In the genomic region with DNA sequence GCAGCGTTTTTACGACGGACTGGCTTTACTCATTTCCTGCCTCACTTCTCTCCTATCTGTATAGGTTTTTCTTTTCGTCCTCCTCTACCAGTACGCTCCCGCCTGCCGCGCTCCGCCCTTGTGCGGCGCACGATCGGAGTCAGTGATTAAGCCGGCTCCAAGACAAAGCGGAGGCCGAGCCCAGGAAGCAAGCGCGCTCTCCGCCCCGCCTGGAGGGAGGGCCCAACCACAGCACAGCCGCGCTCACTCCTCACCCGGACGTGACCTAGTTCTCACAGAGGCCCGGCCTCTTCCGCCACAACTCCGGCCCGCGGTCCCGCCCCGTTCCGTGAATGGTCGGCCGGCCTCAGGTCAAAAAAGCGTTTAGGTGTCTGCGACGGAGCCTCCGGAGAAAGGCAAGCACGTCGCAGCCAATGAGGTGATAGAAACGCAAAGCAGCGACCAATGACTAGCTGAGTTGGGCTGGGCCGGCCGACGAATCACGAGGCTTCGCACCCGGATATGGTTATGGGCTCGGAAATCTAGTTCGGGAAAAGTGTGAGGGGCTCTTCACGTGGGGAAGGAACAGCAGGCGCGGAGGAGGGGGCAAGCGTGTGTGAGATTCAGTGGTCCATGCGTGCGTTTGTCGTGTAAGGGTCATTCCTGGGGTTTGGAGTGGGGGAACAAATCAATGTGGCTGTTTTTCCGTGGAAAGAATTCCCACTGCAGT, we compare ENCODE assay signal across 1 cellular context.
A peak's percentile ranks its signal among the peaks of the same experiment; 100 is the strongest.
TF ChIP-seq lines count a peak whose summit lies in the region.

A gene with protein sequence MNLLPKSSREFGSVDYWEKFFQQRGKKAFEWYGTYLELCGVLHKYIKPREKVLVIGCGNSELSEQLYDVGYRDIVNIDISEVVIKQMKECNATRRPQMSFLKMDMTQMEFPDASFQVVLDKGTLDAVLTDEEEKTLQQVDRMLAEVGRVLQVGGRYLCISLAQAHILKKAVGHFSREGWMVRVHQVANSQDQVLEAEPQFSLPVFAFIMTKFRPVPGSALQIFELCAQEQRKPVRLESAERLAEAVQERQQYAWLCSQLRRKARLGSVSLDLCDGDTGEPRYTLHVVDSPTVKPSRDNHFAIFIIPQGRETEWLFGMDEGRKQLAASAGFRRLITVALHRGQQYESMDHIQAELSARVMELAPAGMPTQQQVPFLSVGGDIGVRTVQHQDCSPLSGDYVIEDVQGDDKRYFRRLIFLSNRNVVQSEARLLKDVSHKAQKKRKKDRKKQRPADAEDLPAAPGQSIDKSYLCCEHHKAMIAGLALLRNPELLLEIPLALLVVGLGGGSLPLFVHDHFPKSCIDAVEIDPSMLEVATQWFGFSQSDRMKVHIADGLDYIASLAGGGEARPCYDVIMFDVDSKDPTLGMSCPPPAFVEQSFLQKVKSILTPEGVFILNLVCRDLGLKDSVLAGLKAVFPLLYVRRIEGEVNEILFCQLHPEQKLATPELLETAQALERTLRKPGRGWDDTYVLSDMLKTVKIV (plus strand): TSS at position 494 of the 709 bp plus-strand sequence. CDS start 308 bp downstream, outside the sequence.

TF ChIP-seq in HepG2, 621 proteins besides CTCF, POLR2A, EP300 and RAD21 (continued from another document and continues in another):
- TF ChIP-seq ZNF263 (CRISPR knock-in tag; IDR thresholded peaks at IDR 0.05) (no peak), NR0B2 (CRISPR knock-in tag; IDR thresholded peaks at IDR 0.05) (peak; percentile 52; the same call in 1 of the 2 replicates), ZNF788 (CRISPR knock-in tag; IDR thresholded peaks at IDR 0.05; ENCODE audit: borderline replicate concordance) (peak; percentile 85; the same call in 1 of the 2 replicates), AHR (CRISPR knock-in tag; IDR thresholded peaks at IDR 0.05) (no peak), ELF1 (CRISPR knock-in tag; IDR thresholded peaks at IDR 0.05) (peak; percentile 96), BHLHE40 (IDR thresholded peaks at IDR 0.05; ENCODE audit: low read length) (no peak; the same call in 1 of the 2 replicates), KLF13 (CRISPR knock-in tag; IDR thresholded peaks at IDR 0.05) (no peak), ZBTB7A (CRISPR knock-in tag; IDR thresholded peaks at IDR 0.05) (peak; percentile 61; the same call in 1 of the 2 replicates), ZFP62 (CRISPR knock-in tag; IDR thresholded peaks at IDR 0.05) (no peak), NFKB2 (CRISPR knock-in tag; IDR thresholded peaks at IDR 0.05; ENCODE audit: borderline replicate concordance) (no peak), FOXA1 (IDR thresholded peaks at IDR 0.05) (no peak), FOXA1 (CRISPR knock-in tag; IDR thresholded peaks at IDR 0.05) (no peak), MXD4 (CRISPR knock-in tag; IDR thresholded peaks at IDR 0.05) (no peak; the same call in 1 of the 2 replicates), PTBP1 (IDR thresholded peaks at IDR 0.05; ENCODE audit: low read depth, low read length, poor library complexity, severe bottlenecking) (no peak), ZNF253 (CRISPR knock-in tag; IDR thresholded peaks at IDR 0.05; ENCODE audit: borderline replicate concordance) (no peak), GZF1 (CRISPR knock-in tag; IDR thresholded peaks at IDR 0.05) (no peak; the same call in 1 of the 2 replicates), HINFP (CRISPR knock-in tag; IDR thresholded peaks at IDR 0.05; ENCODE audit: low read depth) (no peak), ZNF550 (CRISPR knock-in tag; IDR thresholded peaks at IDR 0.05; ENCODE audit: borderline replicate concordance) (no peak; the same call in 1 of the 2 replicates), ZSCAN12 (CRISPR knock-in tag; IDR thresholded peaks at IDR 0.05) (no peak), ZSCAN20 (CRISPR knock-in tag; IDR thresholded peaks at IDR 0.05; ENCODE audit: borderline replicate concordance) (no peak), ZNF749 (CRISPR knock-in tag; IDR thresholded peaks at IDR 0.05; ENCODE audit: borderline replicate concordance) (no peak; the same call in 1 of the 2 replicates), SKI (IDR thresholded peaks at IDR 0.05; ENCODE audit: partially characterized antibody) (no peak), NFE2 (CRISPR knock-in tag; IDR thresholded peaks at IDR 0.05) (no peak), ASH2L (IDR thresholded peaks at IDR 0.05; ENCODE audit: insufficient read length, low read depth, low read length) (peak; percentile 84), POLR2AphosphoS2 (IDR thresholded peaks at IDR 0.05; ENCODE audit: low read depth, low read length) (no peak), CREB3 (CRISPR knock-in tag; IDR thresholded peaks at IDR 0.05) (no peak), ZNF766 (CRISPR knock-in tag; IDR thresholded peaks at IDR 0.05; ENCODE audit: borderline replicate concordance) (0 out of 2 replicates have a peak, but pooled peaks have one; percentile 25), KLF11 (CRISPR knock-in tag; IDR thresholded peaks at IDR 0.05) (no peak), ATAD3A (CRISPR knock-in tag; IDR thresholded peaks at IDR 0.05) (no peak)
- TF ChIP-seq, protein P1, sequence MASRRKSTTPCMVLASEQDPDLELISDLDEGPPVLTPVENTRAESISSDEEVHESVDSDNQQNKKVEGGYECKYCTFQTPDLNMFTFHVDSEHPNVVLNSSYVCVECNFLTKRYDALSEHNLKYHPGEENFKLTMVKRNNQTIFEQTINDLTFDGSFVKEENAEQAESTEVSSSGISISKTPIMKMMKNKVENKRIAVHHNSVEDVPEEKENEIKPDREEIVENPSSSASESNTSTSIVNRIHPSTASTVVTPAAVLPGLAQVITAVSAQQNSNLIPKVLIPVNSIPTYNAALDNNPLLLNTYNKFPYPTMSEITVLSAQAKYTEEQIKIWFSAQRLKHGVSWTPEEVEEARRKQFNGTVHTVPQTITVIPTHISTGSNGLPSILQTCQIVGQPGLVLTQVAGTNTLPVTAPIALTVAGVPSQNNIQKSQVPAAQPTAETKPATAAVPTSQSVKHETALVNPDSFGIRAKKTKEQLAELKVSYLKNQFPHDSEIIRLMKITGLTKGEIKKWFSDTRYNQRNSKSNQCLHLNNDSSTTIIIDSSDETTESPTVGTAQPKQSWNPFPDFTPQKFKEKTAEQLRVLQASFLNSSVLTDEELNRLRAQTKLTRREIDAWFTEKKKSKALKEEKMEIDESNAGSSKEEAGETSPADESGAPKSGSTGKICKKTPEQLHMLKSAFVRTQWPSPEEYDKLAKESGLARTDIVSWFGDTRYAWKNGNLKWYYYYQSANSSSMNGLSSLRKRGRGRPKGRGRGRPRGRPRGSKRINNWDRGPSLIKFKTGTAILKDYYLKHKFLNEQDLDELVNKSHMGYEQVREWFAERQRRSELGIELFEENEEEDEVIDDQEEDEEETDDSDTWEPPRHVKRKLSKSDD (CRISPR knock-in tag; IDR thresholded peaks at IDR 0.05; ENCODE audit: low read depth): no peak
- TF ChIP-seq, protein P2, sequence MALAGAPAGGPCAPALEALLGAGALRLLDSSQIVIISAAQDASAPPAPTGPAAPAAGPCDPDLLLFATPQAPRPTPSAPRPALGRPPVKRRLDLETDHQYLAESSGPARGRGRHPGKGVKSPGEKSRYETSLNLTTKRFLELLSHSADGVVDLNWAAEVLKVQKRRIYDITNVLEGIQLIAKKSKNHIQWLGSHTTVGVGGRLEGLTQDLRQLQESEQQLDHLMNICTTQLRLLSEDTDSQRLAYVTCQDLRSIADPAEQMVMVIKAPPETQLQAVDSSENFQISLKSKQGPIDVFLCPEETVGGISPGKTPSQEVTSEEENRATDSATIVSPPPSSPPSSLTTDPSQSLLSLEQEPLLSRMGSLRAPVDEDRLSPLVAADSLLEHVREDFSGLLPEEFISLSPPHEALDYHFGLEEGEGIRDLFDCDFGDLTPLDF (CRISPR knock-in tag; IDR thresholded peaks at IDR 0.05): peak; percentile 66; the same call in 1 of the 2 replicates
- TF ChIP-seq, protein P3, sequence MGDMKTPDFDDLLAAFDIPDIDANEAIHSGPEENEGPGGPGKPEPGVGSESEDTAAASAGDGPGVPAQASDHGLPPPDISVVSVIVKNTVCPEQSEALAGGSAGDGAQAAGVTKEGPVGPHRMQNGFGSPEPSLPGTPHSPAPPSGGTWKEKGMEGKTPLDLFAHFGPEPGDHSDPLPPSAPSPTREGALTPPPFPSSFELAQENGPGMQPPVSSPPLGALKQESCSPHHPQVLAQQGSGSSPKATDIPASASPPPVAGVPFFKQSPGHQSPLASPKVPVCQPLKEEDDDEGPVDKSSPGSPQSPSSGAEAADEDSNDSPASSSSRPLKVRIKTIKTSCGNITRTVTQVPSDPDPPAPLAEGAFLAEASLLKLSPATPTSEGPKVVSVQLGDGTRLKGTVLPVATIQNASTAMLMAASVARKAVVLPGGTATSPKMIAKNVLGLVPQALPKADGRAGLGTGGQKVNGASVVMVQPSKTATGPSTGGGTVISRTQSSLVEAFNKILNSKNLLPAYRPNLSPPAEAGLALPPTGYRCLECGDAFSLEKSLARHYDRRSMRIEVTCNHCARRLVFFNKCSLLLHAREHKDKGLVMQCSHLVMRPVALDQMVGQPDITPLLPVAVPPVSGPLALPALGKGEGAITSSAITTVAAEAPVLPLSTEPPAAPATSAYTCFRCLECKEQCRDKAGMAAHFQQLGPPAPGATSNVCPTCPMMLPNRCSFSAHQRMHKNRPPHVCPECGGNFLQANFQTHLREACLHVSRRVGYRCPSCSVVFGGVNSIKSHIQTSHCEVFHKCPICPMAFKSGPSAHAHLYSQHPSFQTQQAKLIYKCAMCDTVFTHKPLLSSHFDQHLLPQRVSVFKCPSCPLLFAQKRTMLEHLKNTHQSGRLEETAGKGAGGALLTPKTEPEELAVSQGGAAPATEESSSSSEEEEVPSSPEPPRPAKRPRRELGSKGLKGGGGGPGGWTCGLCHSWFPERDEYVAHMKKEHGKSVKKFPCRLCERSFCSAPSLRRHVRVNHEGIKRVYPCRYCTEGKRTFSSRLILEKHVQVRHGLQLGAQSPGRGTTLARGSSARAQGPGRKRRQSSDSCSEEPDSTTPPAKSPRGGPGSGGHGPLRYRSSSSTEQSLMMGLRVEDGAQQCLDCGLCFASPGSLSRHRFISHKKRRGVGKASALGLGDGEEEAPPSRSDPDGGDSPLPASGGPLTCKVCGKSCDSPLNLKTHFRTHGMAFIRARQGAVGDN (CRISPR knock-in tag; IDR thresholded peaks at IDR 0.05): peak; percentile 90
- TF ChIP-seq, protein P4, sequence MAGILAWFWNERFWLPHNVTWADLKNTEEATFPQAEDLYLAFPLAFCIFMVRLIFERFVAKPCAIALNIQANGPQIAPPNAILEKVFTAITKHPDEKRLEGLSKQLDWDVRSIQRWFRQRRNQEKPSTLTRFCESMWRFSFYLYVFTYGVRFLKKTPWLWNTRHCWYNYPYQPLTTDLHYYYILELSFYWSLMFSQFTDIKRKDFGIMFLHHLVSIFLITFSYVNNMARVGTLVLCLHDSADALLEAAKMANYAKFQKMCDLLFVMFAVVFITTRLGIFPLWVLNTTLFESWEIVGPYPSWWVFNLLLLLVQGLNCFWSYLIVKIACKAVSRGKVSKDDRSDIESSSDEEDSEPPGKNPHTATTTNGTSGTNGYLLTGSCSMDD (CRISPR knock-in tag; IDR thresholded peaks at IDR 0.05): no peak
- TF ChIP-seq, protein P5, sequence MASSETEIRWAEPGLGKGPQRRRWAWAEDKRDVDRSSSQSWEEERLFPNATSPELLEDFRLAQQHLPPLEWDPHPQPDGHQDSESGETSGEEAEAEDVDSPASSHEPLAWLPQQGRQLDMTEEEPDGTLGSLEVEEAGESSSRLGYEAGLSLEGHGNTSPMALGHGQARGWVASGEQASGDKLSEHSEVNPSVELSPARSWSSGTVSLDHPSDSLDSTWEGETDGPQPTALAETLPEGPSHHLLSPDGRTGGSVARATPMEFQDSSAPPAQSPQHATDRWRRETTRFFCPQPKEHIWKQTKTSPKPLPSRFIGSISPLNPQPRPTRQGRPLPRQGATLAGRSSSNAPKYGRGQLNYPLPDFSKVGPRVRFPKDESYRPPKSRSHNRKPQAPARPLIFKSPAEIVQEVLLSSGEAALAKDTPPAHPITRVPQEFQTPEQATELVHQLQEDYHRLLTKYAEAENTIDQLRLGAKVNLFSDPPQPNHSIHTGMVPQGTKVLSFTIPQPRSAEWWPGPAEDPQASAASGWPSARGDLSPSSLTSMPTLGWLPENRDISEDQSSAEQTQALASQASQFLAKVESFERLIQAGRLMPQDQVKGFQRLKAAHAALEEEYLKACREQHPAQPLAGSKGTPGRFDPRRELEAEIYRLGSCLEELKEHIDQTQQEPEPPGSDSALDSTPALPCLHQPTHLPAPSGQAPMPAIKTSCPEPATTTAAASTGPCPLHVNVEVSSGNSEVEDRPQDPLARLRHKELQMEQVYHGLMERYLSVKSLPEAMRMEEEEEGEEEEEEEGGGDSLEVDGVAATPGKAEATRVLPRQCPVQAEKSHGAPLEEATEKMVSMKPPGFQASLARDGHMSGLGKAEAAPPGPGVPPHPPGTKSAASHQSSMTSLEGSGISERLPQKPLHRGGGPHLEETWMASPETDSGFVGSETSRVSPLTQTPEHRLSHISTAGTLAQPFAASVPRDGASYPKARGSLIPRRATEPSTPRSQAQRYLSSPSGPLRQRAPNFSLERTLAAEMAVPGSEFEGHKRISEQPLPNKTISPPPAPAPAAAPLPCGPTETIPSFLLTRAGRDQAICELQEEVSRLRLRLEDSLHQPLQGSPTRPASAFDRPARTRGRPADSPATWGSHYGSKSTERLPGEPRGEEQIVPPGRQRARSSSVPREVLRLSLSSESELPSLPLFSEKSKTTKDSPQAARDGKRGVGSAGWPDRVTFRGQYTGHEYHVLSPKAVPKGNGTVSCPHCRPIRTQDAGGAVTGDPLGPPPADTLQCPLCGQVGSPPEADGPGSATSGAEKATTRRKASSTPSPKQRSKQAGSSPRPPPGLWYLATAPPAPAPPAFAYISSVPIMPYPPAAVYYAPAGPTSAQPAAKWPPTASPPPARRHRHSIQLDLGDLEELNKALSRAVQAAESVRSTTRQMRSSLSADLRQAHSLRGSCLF (CRISPR knock-in tag; IDR thresholded peaks at IDR 0.05; ENCODE audit: borderline replicate concordance): no peak
